Comparison of ENCODE assay signal across 23 cellular contexts in genomic region chr6:165820407-165820806, GRCh38.
"Had no signal": no experiment of that assay in that cellular context is flagged by ENCODE, and none has a peak within 500 bp of the region (broad histone marks: within the 10 kb centered on the region; RNA-seq: fewer than 3 reads in every experiment).

No MANE protein-coding gene starts in this region.

- H3K27me3 ChIP-seq: adrenal gland, Peyer's patch had no signal

- H3K4me2 ChIP-seq: KMS-11 had no signal

- H3K9me3 ChIP-seq: adrenal gland, Peyer's patch, SJSA1 had no signal

- H3K4me3 Mint-ChIP-seq: activated CD4-positive, alpha-beta memory T cell treated with anti-CD3 and anti-CD28 coated beads, Interleukin-2, amount 10 ng/mL, durations not matched to agents 7 days and 5 days; activated CD4-positive, alpha-beta T cell treated with anti-CD3 and anti-CD28 coated beads for 36 hours; activated naive CD4-positive, alpha-beta T cell treated with anti-CD3 and anti-CD28 coated beads for 36 hours; activated naive CD8-positive, alpha-beta T cell treated with anti-CD3 and anti-CD28 coated beads, Interleukin-2, amount 10 ng/mL, durations not matched to agents 7 days and 5 days; activated T-helper 17 cell treated with anti-CD3 and anti-CD28 coated beads, Interleukin-2, amount 50 U/mL, for 72 hours; brain; T-helper 1 cell treated with Interleukin-12 subunit alpha and Interleukin-12 subunit beta and Interleukin-4 antibody, amounts not matched to agents 30 μg/mL and 1 μg/mL, for 36 hours had no signal

- ATAC-seq: activated CD4-positive, alpha-beta T cell treated with anti-CD3 and anti-CD28 coated beads for 36 hours; activated T-helper 17 cell treated with anti-CD3 and anti-CD28 coated beads, Interleukin-2, amount 50 U/mL, for 72 hours; SK-N-SH treated with all-trans-retinoic acid at 6 μM for 48 hours had no signal

- H3K9me3 Mint-ChIP-seq: activated CD4-positive, alpha-beta memory T cell treated with anti-CD3 and anti-CD28 coated beads, Interleukin-2, amount 10 ng/mL, durations not matched to agents 7 days and 5 days; activated naive CD4-positive, alpha-beta T cell treated with anti-CD3 and anti-CD28 coated beads for 36 hours; activated naive CD8-positive, alpha-beta T cell treated with anti-CD3 and anti-CD28 coated beads, Interleukin-2, amount 10 ng/mL, durations not matched to agents 7 days and 5 days; activated T-helper 17 cell treated with anti-CD3 and anti-CD28 coated beads, Interleukin-2, amount 50 U/mL, for 72 hours; brain; T-helper 1 cell treated with Interleukin-12 subunit alpha and Interleukin-12 subunit beta and Interleukin-4 antibody, amounts not matched to agents 30 μg/mL and 1 μg/mL, for 36 hours had no signal

- H3K36me3 ChIP-seq: adrenal gland, Peyer's patch, SJSA1 had no signal

- H3K4me1 Mint-ChIP-seq: activated CD4-positive, alpha-beta memory T cell treated with anti-CD3 and anti-CD28 coated beads, Interleukin-2, amount 10 ng/mL, durations not matched to agents 7 days and 5 days; activated CD4-positive, alpha-beta T cell treated with anti-CD3 and anti-CD28 coated beads for 36 hours; activated naive CD8-positive, alpha-beta T cell treated with anti-CD3 and anti-CD28 coated beads, Interleukin-2, amount 10 ng/mL, durations not matched to agents 7 days and 5 days; activated T-helper 17 cell treated with anti-CD3 and anti-CD28 coated beads, Interleukin-2, amount 50 U/mL, for 72 hours had no signal

- H3K27ac ChIP-seq: adrenal gland, KMS-11, Peyer's patch, RWPE1, SJSA1 had no signal

- H3K4me1 ChIP-seq: adrenal gland, Peyer's patch, SJSA1 had no signal

- H3K9ac ChIP-seq: KMS-11 had no signal

- H3K36me3 Mint-ChIP-seq: activated naive CD8-positive, alpha-beta T cell treated with anti-CD3 and anti-CD28 coated beads, Interleukin-2, amount 10 ng/mL, durations not matched to agents 7 days and 5 days; brain had no signal

- H3K27ac Mint-ChIP-seq: activated CD4-positive, alpha-beta memory T cell treated with anti-CD3 and anti-CD28 coated beads, Interleukin-2, amount 10 ng/mL, durations not matched to agents 7 days and 5 days; activated CD4-positive, alpha-beta T cell treated with anti-CD3 and anti-CD28 coated beads for 36 hours; activated naive CD4-positive, alpha-beta T cell treated with anti-CD3 and anti-CD28 coated beads for 36 hours; activated naive CD8-positive, alpha-beta T cell treated with anti-CD3 and anti-CD28 coated beads, Interleukin-2, amount 10 ng/mL, durations not matched to agents 7 days and 5 days; activated T-helper 17 cell treated with anti-CD3 and anti-CD28 coated beads, Interleukin-2, amount 50 U/mL, for 72 hours; brain; T-helper 1 cell treated with Interleukin-12 subunit alpha and Interleukin-12 subunit beta and Interleukin-4 antibody, amounts not matched to agents 30 μg/mL and 1 μg/mL, for 36 hours had no signal

- DNase-seq: activated CD4-positive, alpha-beta memory T cell treated with anti-CD3 and anti-CD28 coated beads, Interleukin-2, amount 10 ng/mL, durations not matched to agents 7 days and 5 days; activated CD4-positive, alpha-beta T cell treated with anti-CD3 and anti-CD28 coated beads for 36 hours; activated CD4-positive, alpha-beta T cell treated with anti-CD3 and anti-CD28 coated beads, Interleukin-2, amount 50 U/mL, for 1 hour; activated CD4-positive, CD25-positive, alpha-beta regulatory T cell; activated gamma-delta T cell; activated naive CD4-positive, alpha-beta T cell treated with anti-CD3 and anti-CD28 coated beads for 36 hours; activated naive CD8-positive, alpha-beta T cell treated with anti-CD3 and anti-CD28 coated beads, Interleukin-2, amount 10 ng/mL, durations not matched to agents 7 days and 5 days; activated T-cell treated with anti-CD3 and anti-CD28 coated beads for 4 hours; activated T-cell treated with anti-CD3 and anti-CD28 coated beads, Interleukin-2, amount 50 U/mL, for 48 hours; adrenal gland; anterior cingulate cortex; MV-4-11; NCI-H1417 treated with DMSO at 0.1 percent for 48 hours; NCI-H1694; NCI-H2081; Peyer's patch had no signal

- H3K4me3 ChIP-seq: adrenal gland, Peyer's patch, SJSA1 had no signal
